Comparison of ENCODE assay signal across 11 cellular contexts in the genomic region with DNA sequence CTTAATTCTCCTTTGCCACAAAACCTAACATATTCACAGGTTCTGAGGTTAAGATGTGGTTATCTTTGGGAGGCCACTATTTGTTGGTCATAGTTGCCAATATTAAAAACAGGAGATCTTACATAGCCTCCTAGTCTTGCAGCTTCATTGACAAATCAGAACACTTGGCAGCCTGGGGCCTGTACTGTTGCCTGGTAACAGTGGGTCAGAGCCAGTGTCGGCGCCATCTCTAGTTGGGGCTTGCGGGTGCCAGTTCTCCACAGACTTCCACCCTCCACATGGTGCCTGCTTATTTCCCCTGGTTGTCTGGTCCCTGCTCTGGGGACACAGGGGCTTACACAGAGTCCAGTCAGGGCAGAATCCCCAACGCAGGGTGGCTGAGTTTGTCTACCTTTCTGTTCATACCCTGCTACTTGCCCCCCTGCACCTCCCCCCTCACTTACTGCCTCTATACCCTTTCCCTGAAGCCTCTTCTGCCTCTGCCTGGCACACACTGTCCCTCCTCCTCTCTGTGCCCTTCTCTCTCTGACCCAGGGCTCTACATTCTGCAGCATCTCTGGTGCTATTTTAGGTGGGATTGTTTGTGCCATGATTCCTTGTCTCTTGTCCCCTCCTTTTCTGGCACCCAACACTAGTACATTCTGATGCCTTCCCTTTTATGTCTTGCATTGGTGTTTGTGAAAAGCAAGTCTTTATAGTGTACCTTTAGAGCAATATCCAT. TPM values are rescaled to one million over a fixed set of nuclear protein-coding genes. Genes with fewer than 3 reads are reported as not detected.
DNase-seq lines count a peak whose midpoint lies in the region; ATAC-seq and TF ChIP-seq lines count a peak whose summit lies in the region.
"Had no signal": no experiment of that assay in that cellular context is flagged by ENCODE, and none has a peak within 500 bp of the region (broad histone marks: within the 10 kb centered on the region; RNA-seq: fewer than 3 reads in every experiment).

No MANE protein-coding gene starts in this region.

- H3K27ac ChIP-seq in gastroesophageal sphincter, result peak overlapping the region; percentile 24 to 75 (median 72)
- H3K27ac ChIP-seq in uterus, result peak overlapping the region; percentile 72 to 96

- ATAC-seq in gastroesophageal sphincter (peak; percentile 71), GM21717 (IDR thresholded peaks at IDR 0.05; ENCODE audit: unreplicated experiment) (no peak)

- peak; percentile 46 for DNase-seq in activated effector memory CD4-positive, alpha-beta T cell treated with anti-CD3 and anti-CD28 coated beads, Interleukin-2, amount 50 U/mL, for 16 hours
- no peak for DNase-seq in activated effector memory CD4-positive, alpha-beta T cell treated with Interleukin-2 at 50 U/mL for 16 hours
- DNase-seq in occipital lobe (lab: John Stamatoyannopoulos, UW), result peak; percentile 66
- no peak for DNase-seq in uterus
- no peak for DNase-seq in activated CD4-positive, CD25-positive, alpha-beta regulatory T cell treated with anti-CD3 and anti-CD28 coated beads, Interleukin-2, amount 50 U/mL, for 72 hours
- DNase-seq in GM19238 (ENCODE audit: insufficient read length, low spot score), result no peak
- DNase-seq: NCI-H1436, OCI-M1, T-helper 9 cell had no signal

- intact Hi-C loops in uterus (cut with DNase I; ENCODE audit: low total_unique reads), result no loop called here

- H3K4me1 ChIP-seq in gastroesophageal sphincter, result peaks cover 16 to 80% (median 39%) of the 10 kb centered on the region in 3 donors
- H3K4me1 ChIP-seq in uterus, result peaks cover 13 to 44% of the 10 kb centered on the region in 2 donors

- no peaks in the 10 kb centered on the region for H3K9me3 ChIP-seq in gastroesophageal sphincter
- H3K9me3 ChIP-seq in uterus, result no peaks in the 10 kb centered on the region

- TF ChIP-seq CTCF in gastroesophageal sphincter (IDR thresholded peaks at IDR 0.05), result no peak
- TF ChIP-seq CTCF in uterus (IDR thresholded peaks at IDR 0.05), result no peak

- no peaks in the 10 kb centered on the region for H3K27me3 ChIP-seq in gastroesophageal sphincter
- H3K27me3 ChIP-seq in uterus, result no peaks in the 10 kb centered on the region

- H3K4me3 ChIP-seq in gastroesophageal sphincter (no peak overlapping the region), uterus (no peak overlapping the region)

- TF ChIP-seq POLR2A in gastroesophageal sphincter (IDR thresholded peaks at IDR 0.05), result no peak
- no peak for TF ChIP-seq POLR2A in uterus (IDR thresholded peaks at IDR 0.05)

- no peak for TF ChIP-seq EP300 in gastroesophageal sphincter (IDR thresholded peaks at IDR 0.05)

- H3K36me3 ChIP-seq in gastroesophageal sphincter (no peaks in the 10 kb centered on the region), uterus (no peaks in the 10 kb centered on the region)

- WGBS in gastroesophageal sphincter (ENCODE audit: low coverage in 1 of 2), 2 donors, result 17 to 44% methylated on average over 1 of the region's 4 CpGs

RNA-seq across cellular contexts. Expression of gene EPN2, which starts 13.4 kb away (rescaled TPM):
- total RNA-seq in gastroesophageal sphincter (100 to 1,000 TPM in 1 of 4 donors, 10 to 100 TPM in 3; 30.7 to 156 (median 45.1) TPM), occipital lobe (53.5 TPM), uterus (100 to 1,000 TPM in 2 of 4 donors, 10 to 100 TPM in 2; 25.6 to 145 (median 84.1) TPM)

Comparison
In these comparisons a context has a peak if more than half of its experiments do, and no peak if none do; other contexts are left out.
1. DNase-seq: peak in activated effector memory CD4-positive, alpha-beta T cell treated with anti-CD3 and anti-CD28 coated beads, Interleukin-2, amount 50 U/mL, for 16 hours (single experiment) and occipital lobe (single experiment); none in activated effector memory CD4-positive, alpha-beta T cell treated with Interleukin-2 at 50 U/mL for 16 hours (single experiment), uterus (0 of 2), activated CD4-positive, CD25-positive, alpha-beta regulatory T cell treated with anti-CD3 and anti-CD28 coated beads, Interleukin-2, amount 50 U/mL, for 72 hours (single experiment) and GM19238 (single experiment).